8 cellular contexts compared by ENCODE assay signal in genomic region chr6:157644043-157644810, GRCh38.
DNase-seq lines count a peak whose midpoint lies in the region; ATAC-seq and TF ChIP-seq lines count a peak whose summit lies in the region.

No MANE protein-coding gene starts in this region.

- DNase-seq in DND-41 = peak; percentile 8
- peak; percentile 83 for DNase-seq in NCI-H1694 (lab: John Stamatoyannopoulos, UW)
- DNase-seq in amniotic epithelial cell (ENCODE audit: low read depth) = peak; percentile 11
- DNase-seq in osteoblast (ENCODE audit: insufficient read length, low spot score, missing footprints) = peak; percentile 45
- no peak for DNase-seq in HEK293T (ENCODE audit: extremely low spot score)
- DNase-seq in SIG-M5 (lab: John Stamatoyannopoulos, UW) = no peak
- no peak for DNase-seq in NCI-H2107 (lab: John Stamatoyannopoulos, UW)

- H3K79me2 ChIP-seq in DND-41 (ENCODE audit: insufficient read depth, low read length) (no peaks in the 10 kb centered on the region), osteoblast (ENCODE audit: insufficient read depth, low read length) (no peaks in the 10 kb centered on the region)

- POLR2A ChIA-PET in HEK293T (lab: Yijun Ruan, JAX) = no interaction called here

- H3K9me3 ChIP-seq in DND-41 (ENCODE audit: insufficient read depth, low read length, severe bottlenecking) = no peaks in the 10 kb centered on the region
- H3K9me3 ChIP-seq in osteoblast (ENCODE audit: low read depth, low read length) = no peaks in the 10 kb centered on the region

- ATAC-seq in DND-41 (ENCODE audit: insufficient read depth, low read depth) (no peak; the same call in 2 of the 3 replicates), HG02759 (IDR thresholded peaks at IDR 0.05; ENCODE audit: unreplicated experiment) (no peak)

- TF ChIP-seq CTCF in DND-41 (IDR thresholded peaks at IDR 0.05; ENCODE audit: borderline replicate concordance, extremely low read depth, low read length, poor library complexity, severe bottlenecking) (peak; percentile 50), osteoblast (IDR thresholded peaks at IDR 0.05; ENCODE audit: extremely low read depth, low read depth, low read length) (peak; percentile 44)

- no peak overlapping the region for H3K9ac ChIP-seq in DND-41 (ENCODE audit: low read depth, low read length)

- CTCF ChIA-PET in HEK293T (lab: Yijun Ruan, JAX) = no interaction called here

- H3K4me3 ChIP-seq in DND-41 (ENCODE audit: low read depth in 1 of 2, low read length in 2 of 2) = no peak overlapping the region
- no peak overlapping the region for H3K4me3 ChIP-seq in osteoblast (ENCODE audit: insufficient read depth, low read length)

- H3K4me1 ChIP-seq in DND-41 (ENCODE audit: insufficient read depth, low read length) (no peaks in the 10 kb centered on the region), osteoblast (ENCODE audit: insufficient read depth, low read length) (no peaks in the 10 kb centered on the region)

- H3K4me2 ChIP-seq in DND-41 (ENCODE audit: insufficient read depth, low read length) (no peak overlapping the region), osteoblast (ENCODE audit: insufficient read depth, low read length) (no peak overlapping the region)

- H2AFZ ChIP-seq in DND-41 (ENCODE audit: low read depth, low read length) (no peak overlapping the region), osteoblast (ENCODE audit: low read length) (no peak overlapping the region)

- H3K36me3 ChIP-seq in DND-41 (ENCODE audit: insufficient read depth, low read length) (no peaks in the 10 kb centered on the region), osteoblast (ENCODE audit: insufficient read depth, low read length) (no peaks in the 10 kb centered on the region)

- H3K27ac ChIP-seq in DND-41 (ENCODE audit: low read length) = no peak overlapping the region
- no peak overlapping the region for H3K27ac ChIP-seq in osteoblast (ENCODE audit: low read depth, low read length)

- H4K20me1 ChIP-seq in DND-41 (ENCODE audit: insufficient read depth, low read length) (no peaks in the 10 kb centered on the region), osteoblast (ENCODE audit: insufficient read depth, low read length) (no peaks in the 10 kb centered on the region)

- H3K27me3 ChIP-seq in DND-41 (ENCODE audit: insufficient read depth, low read length, poor library complexity) (peaks cover 12% of the 10 kb centered on the region), osteoblast (ENCODE audit: insufficient read depth, low read length) (no peaks in the 10 kb centered on the region)

TF ChIP-seq in HEK293T, 16 proteins besides CTCF, POLR2A, EP300 and RAD21:
- no peak for TF ChIP-seq TARDBP (IDR thresholded peaks at IDR 0.05)
- no peak for TF ChIP-seq ZNF384 (IDR thresholded peaks at IDR 0.05)

Comparison
In these comparisons a context has a peak if more than half of its experiments do, and no peak if none do; other contexts are left out.
1. DNase-seq: peak in DND-41 (single experiment), NCI-H1694 (single experiment), amniotic epithelial cell (single experiment) and osteoblast (single experiment); none in HEK293T (single experiment), SIG-M5 (single experiment) and NCI-H2107 (single experiment).